14 cellular contexts compared by ENCODE assay signal in genomic region chr6:154257074-154257473, GRCh38.
A peak's percentile ranks its signal among the peaks of the same experiment; 100 is the strongest.
DNase-seq lines count a peak whose midpoint lies in the region; ATAC-seq, FAIRE-seq and TF ChIP-seq lines count a peak whose summit lies in the region.
"Had no signal": no experiment of that assay in that cellular context is flagged by ENCODE, and none has a peak within 500 bp of the region (broad histone marks: within the 10 kb centered on the region; RNA-seq: fewer than 3 reads in every experiment).

No MANE protein-coding gene starts in this region.

- no peak for TF ChIP-seq POLR2A in HepG2 (IDR thresholded peaks at IDR 0.05; ENCODE audit: insufficient read depth in 1 of 2, low read depth in 2 of 2, low read length in 2 of 2)

- H2AFZ ChIP-seq in HepG2 (ENCODE audit: low read length) = no peak overlapping the region

- no peak for FAIRE-seq in HepG2 (lab: Jason Lieb, UNC)

- no peak overlapping the region for H3K4me2 ChIP-seq in HepG2 (ENCODE audit: low read depth, low read length)
- H3K4me2 ChIP-seq: KMS-11 had no signal

- H3K4me1 Mint-ChIP-seq in stimulated activated naive CD8-positive, alpha-beta T cell treated with anti-CD3 and anti-CD28 coated beads, Interleukin-15, amount 100 ng/mL, for 72 hours = peaks cover 56% of the 10 kb centered on the region

- H3K27me3 Mint-ChIP-seq in stimulated activated naive CD8-positive, alpha-beta T cell treated with anti-CD3 and anti-CD28 coated beads, Interleukin-15, amount 100 ng/mL, for 72 hours = no peaks in the 10 kb centered on the region

- CTCF ChIA-PET in HepG2 (lab: Yijun Ruan, JAX; ENCODE audit: low intra/inter-chr PET ratio, low total read pairs) = no interaction called here

- H3K27ac ChIP-seq in liver (ENCODE audit: low read depth in 1 of 2, low read length in 2 of 2) = no peak overlapping the region
- H3K27ac ChIP-seq in HepG2 (ENCODE audit: extremely low read length, insufficient read depth, low read length) = no peak overlapping the region
- H3K27ac ChIP-seq in ascending aorta = no peak overlapping the region
- H3K27ac ChIP-seq: KMS-11 had no signal

- intact Hi-C loops in HepG2 (cut with micrococcal nuclease; ENCODE audit: unreplicated experiment) = no loop called here
- intact Hi-C loops in left cardiac atrium (cut with DNase I) = no loop called here
- intact Hi-C loops in ascending aorta (cut with DNase I) = no loop called here

- H3K4me1 ChIP-seq in liver (ENCODE audit: control insufficient read depth in 4 of 4, insufficient read depth in 4 of 4, low read length in 3 of 4) (no peaks in the 10 kb centered on the region), HepG2 (ENCODE audit: insufficient read depth, low read length) (no peaks in the 10 kb centered on the region), ascending aorta (no peaks in the 10 kb centered on the region)

- H3K9ac ChIP-seq in liver (ENCODE audit: low read depth in 1 of 2, low read length in 2 of 2) (no peak overlapping the region), HepG2 (ENCODE audit: insufficient read depth, low read depth, low read length) (no peak overlapping the region)
- H3K9ac ChIP-seq: KMS-11 had no signal

- BruUV-seq in HepG2 (replicated peaks; lab: Mats Ljungman, UMichigan) = no TSS peak

- POLR2A ChIA-PET in HepG2 (lab: Yijun Ruan, JAX) = no interaction called here

- in situ Hi-C loops in HepG2 (cut with HindIII; ENCODE audit: extremely low pct_ligation_motif_present, low pct_unique_long_range_greater_than_20kb) = no loop called here

- H3K36me3 ChIP-seq in liver (ENCODE audit: control insufficient read depth in 4 of 4, insufficient read depth in 3 of 4, low read depth in 1 of 4, low read length in 3 of 4) (no peaks in the 10 kb centered on the region), HepG2 (replicated peaks in 1 of 2; ENCODE audit: control insufficient read depth in 1 of 2, insufficient read depth in 2 of 2, low read length in 2 of 2) (no peaks in the 10 kb centered on the region), ascending aorta (no peaks in the 10 kb centered on the region)

- no peak for ATAC-seq in HepG2
- peak; percentile 61 to 75 for ATAC-seq in left cardiac atrium
- peak; percentile 37 for ATAC-seq in stimulated activated naive CD8-positive, alpha-beta T cell treated with anti-CD3 and anti-CD28 coated beads, Interleukin-15, amount 100 ng/mL, for 72 hours
- no peak for ATAC-seq in activated CD4-positive, CD25-positive, alpha-beta regulatory T cell treated with anti-CD3 and anti-CD28 coated beads, Interleukin-2, amount 50 U/mL, for 24 hours
- ATAC-seq: HCT116 had no signal

- H3K27me3 ChIP-seq in liver (ENCODE audit: control insufficient read depth in 4 of 4, insufficient read depth in 4 of 4, low read length in 3 of 4) (no peaks in the 10 kb centered on the region), HepG2 (ENCODE audit: control insufficient read depth in 1 of 2, insufficient read depth in 2 of 2, low read length in 2 of 2) (no peaks in the 10 kb centered on the region), ascending aorta (no peaks in the 10 kb centered on the region)

- TF ChIP-seq CTCF in liver (IDR thresholded peaks at IDR 0.05; ENCODE audit: low read depth, low read length, missing input control) = no peak
- no peak for TF ChIP-seq CTCF in HepG2 (CRISPR knock-in tag; IDR thresholded peaks at IDR 0.05)
- no peak for TF ChIP-seq CTCF in ascending aorta (IDR thresholded peaks at IDR 0.05)

- no peak for DNase-seq in HepG2 (ENCODE audit: low spot score)
- DNase-seq in SKM-1 treated with dmso at 0.1 percent for 144 hours (lab: John Stamatoyannopoulos, UW; ENCODE audit: unreplicated experiment) = peak; percentile 96
- no peak for DNase-seq in left cardiac atrium
- no peak for DNase-seq in stimulated activated naive CD8-positive, alpha-beta T cell treated with anti-CD3 and anti-CD28 coated beads, Interleukin-15, amount 100 ng/mL, for 72 hours
- no peak for DNase-seq in ascending aorta (ENCODE audit: low spot score in 2 of 2)
- no peak for DNase-seq in DMS153 (lab: John Stamatoyannopoulos, UW)
- DNase-seq: activated T-cell treated with anti-CD3 and anti-CD28 coated beads, Interleukin-2, amount 50 U/mL, for 1 hour; erythroblast; NCI-H446 had no signal

- H3K9me3 ChIP-seq in liver (ENCODE audit: control insufficient read depth in 4 of 4, low read length in 3 of 4) (peaks cover 0 to 6% (median 1%) of the 10 kb centered on the region in 4 donors), HepG2 (ENCODE audit: low read length) (0 out of 2 replicates have a peak, but pooled peaks cover 7% of the 10 kb centered on the region), ascending aorta (peaks cover 0 to 9% of the 10 kb centered on the region in 2 donors)

- peaks cover 26 to 30% of the 10 kb centered on the region in 2 donors for H3K9me3 Mint-ChIP-seq in stimulated activated naive CD8-positive, alpha-beta T cell treated with anti-CD3 and anti-CD28 coated beads, Interleukin-15, amount 100 ng/mL, for 72 hours

- H3K4me3 Mint-ChIP-seq in stimulated activated naive CD8-positive, alpha-beta T cell treated with anti-CD3 and anti-CD28 coated beads, Interleukin-15, amount 100 ng/mL, for 72 hours = no peak overlapping the region

- TF ChIP-seq RAD21 in liver (IDR thresholded peaks at IDR 0.05) (no peak), HepG2 (CRISPR knock-in tag; IDR thresholded peaks at IDR 0.05) (no peak)

- WGBS in liver = 89% methylated on average over 1 of the region's 1 CpG
- WGBS in HepG2 (ENCODE audit: low lambda C conversion rate) = 89% methylated on average over 1 of the region's 1 CpG

- no peaks in the 10 kb centered on the region for H3K79me2 ChIP-seq in HepG2 (ENCODE audit: insufficient read depth, low read length)

- H3K4me3 ChIP-seq in liver (ENCODE audit: low read depth in 1 of 3, low read length in 3 of 3) (no peak overlapping the region), HepG2 (replicated peaks in 1 of 3; ENCODE audit: insufficient read depth in 1 of 3, low read depth in 2 of 3, low read length in 3 of 3) (no peak overlapping the region), ascending aorta (no peak overlapping the region)
- H3K4me3 ChIP-seq: skin epidermis had no signal

- TF ChIP-seq EP300 in HepG2 (IDR thresholded peaks at IDR 0.05; ENCODE audit: low read depth in 2 of 2, low read length in 2 of 2) (no peak), HepG2 (CRISPR knock-in tag; IDR thresholded peaks at IDR 0.05; ENCODE audit: borderline replicate concordance) (no peak)

- no peak overlapping the region for H3K27ac Mint-ChIP-seq in stimulated activated naive CD8-positive, alpha-beta T cell treated with anti-CD3 and anti-CD28 coated beads, Interleukin-15, amount 100 ng/mL, for 72 hours

- H4K20me1 ChIP-seq in HepG2 (ENCODE audit: insufficient read depth, low read length) = no peaks in the 10 kb centered on the region

TF ChIP-seq in liver, 16 proteins besides CTCF, POLR2A, EP300 and RAD21:
- TF ChIP-seq MAX (IDR thresholded peaks at IDR 0.05) (peak; percentile 24), FOXA1 (IDR thresholded peaks at IDR 0.05) (no peak)

TF ChIP-seq in HepG2, 621 proteins besides CTCF, POLR2A, EP300 and RAD21 (continues in another document):
- TF ChIP-seq ZNF720 (CRISPR knock-in tag; IDR thresholded peaks at IDR 0.05) (no peak), ZMAT5 (CRISPR knock-in tag; IDR thresholded peaks at IDR 0.05; ENCODE audit: borderline replicate concordance, low read depth) (no peak), BCLAF1 (IDR thresholded peaks at IDR 0.05) (no peak), ZC3H4 (CRISPR knock-in tag; IDR thresholded peaks at IDR 0.05; ENCODE audit: borderline replicate concordance) (no peak), ZKSCAN1 (IDR thresholded peaks at IDR 0.05; ENCODE audit: low read length) (no peak), NCOA1 (CRISPR knock-in tag; IDR thresholded peaks at IDR 0.05) (no peak), SRSF4 (IDR thresholded peaks at IDR 0.05; ENCODE audit: low read depth, low read length, poor library complexity, severe bottlenecking) (no peak), RNF219 (CRISPR knock-in tag; IDR thresholded peaks at IDR 0.05) (no peak), U2AF1 (optimal IDR thresholded peaks at IDR 0.05; ENCODE audit: low read depth, low read length) (no peak)

Comparison
In these comparisons a context has a peak if more than half of its experiments do, and no peak if none do; other contexts are left out.
1. ATAC-seq: peak in left cardiac atrium (2 of 2) and stimulated activated naive CD8-positive, alpha-beta T cell treated with anti-CD3 and anti-CD28 coated beads, Interleukin-15, amount 100 ng/mL, for 72 hours (single experiment); none in HepG2 (single experiment) and activated CD4-positive, CD25-positive, alpha-beta regulatory T cell treated with anti-CD3 and anti-CD28 coated beads, Interleukin-2, amount 50 U/mL, for 24 hours (0 of 2).